In the genomic region with DNA sequence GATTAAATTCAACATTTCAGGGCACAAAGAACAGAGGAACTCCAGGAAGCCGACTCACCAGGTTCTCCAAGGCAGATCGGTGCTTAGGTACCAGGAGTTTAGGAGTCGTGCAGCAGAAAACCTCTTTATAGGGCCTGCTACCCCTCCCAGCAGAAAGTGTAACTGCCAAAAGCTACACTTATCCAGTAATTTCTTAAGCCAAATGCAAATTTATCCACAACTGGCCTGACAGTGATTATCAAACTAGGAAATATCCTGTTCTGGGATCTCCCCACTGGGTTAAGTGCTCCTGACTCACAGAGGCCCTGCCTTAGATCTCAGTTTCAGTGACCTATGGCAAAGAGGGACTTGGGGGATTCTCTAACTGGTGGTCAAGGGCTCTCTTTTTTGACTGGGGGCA, we compare ENCODE assay signal across 25 cellular contexts. TPM values are rescaled to one million over a fixed set of nuclear protein-coding genes. Genes with fewer than 3 reads are reported as not detected.
A peak's percentile ranks its signal among the peaks of the same experiment; 100 is the strongest.
DNase-seq lines count a peak whose midpoint lies in the region; ATAC-seq, FAIRE-seq and TF ChIP-seq lines count a peak whose summit lies in the region.
"Had no signal": no experiment of that assay in that cellular context is flagged by ENCODE, and none has a peak within 500 bp of the region (broad histone marks: within the 10 kb centered on the region; RNA-seq: fewer than 3 reads in every experiment).

A gene with protein sequence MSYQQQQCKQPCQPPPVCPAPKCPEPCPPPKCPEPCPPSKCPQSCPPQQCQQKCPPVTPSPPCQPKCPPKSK (minus strand): TSS at position 101 of the 400 bp plus-strand sequence. CDS start 783 bp downstream, outside the sequence.

- DNase-seq in Daoy (ENCODE audit: low read depth) (peak; percentile 15), K562 (ENCODE audit: extremely low read depth in 1 of 4, low spot score in 3 of 4) (no peak), epithelial cell of esophagus (ENCODE audit: low read depth) (peak; percentile 31), esophagus squamous epithelium (lab: John Stamatoyannopoulos, UW) (no peak), endothelial cell (ENCODE audit: low spot score) (no peak)
- DNase-seq: 8988T; ACHN; AML-193; BE2C; Calu3; CD4-positive, alpha-beta memory T cell; COR-L47; DMS53; DMS79 treated with DMSO at 0.1 percent for 48 hours; H9 had no signal

- H3K27ac ChIP-seq in K562 (ENCODE audit: extremely low read depth, low read depth, low read length) (no peak within 1 kb of the TSS), esophagus squamous epithelium (no peak within 1 kb of the TSS)
- H3K27ac ChIP-seq: A549; BLaER1 treated with 17β-estradiol and CSF1 and Interleukin-3, amounts not matched to agents 10 nM and 100 nM had no signal

- H3K9me3 ChIP-seq in K562 (replicated peaks; ENCODE audit: control insufficient read depth, insufficient read depth, low read depth, low read length) (no peaks in the 10 kb centered on the region), esophagus squamous epithelium (no peaks in the 10 kb centered on the region)
- H3K9me3 ChIP-seq: A549, BE2C had no signal

- no peaks in the 10 kb centered on the region for H3K36me3 ChIP-seq in K562 (ENCODE audit: control insufficient read depth, insufficient read depth, low read length)
- H3K36me3 ChIP-seq in esophagus squamous epithelium: no peaks in the 10 kb centered on the region
- H3K36me3 ChIP-seq: BE2C; BLaER1 treated with 17β-estradiol and CSF1 and Interleukin-3, amounts not matched to agents 10 nM and 100 nM had no signal

- H3K27ac Mint-ChIP-seq in endothelial cell (ENCODE audit: unreplicated experiment): no peak within 1 kb of the TSS
- H3K27ac Mint-ChIP-seq: CD14-positive monocyte; CD4-positive, alpha-beta memory T cell had no signal

- no peak within 1 kb of the TSS for H3K4me3 Mint-ChIP-seq in endothelial cell (ENCODE audit: unreplicated experiment)
- H3K4me3 Mint-ChIP-seq: CD14-positive monocyte; CD4-positive, alpha-beta memory T cell; H9 had no signal

- H3K9me3 Mint-ChIP-seq in endothelial cell (ENCODE audit: unreplicated experiment): no peaks in the 10 kb centered on the region

- peak; percentile 33; the same call in 1 of the 3 replicates for ATAC-seq in K562
- no peak for ATAC-seq in HG03280 (IDR thresholded peaks at IDR 0.05; ENCODE audit: unreplicated experiment)
- ATAC-seq in GM18870 (IDR thresholded peaks at IDR 0.05; ENCODE audit: unreplicated experiment): no peak
- ATAC-seq in GM19463 (IDR thresholded peaks at IDR 0.05; ENCODE audit: unreplicated experiment): no peak
- ATAC-seq: A549, HCT116 had no signal

- TF ChIP-seq CTCF in K562 (IDR thresholded peaks at IDR 0.05 in 2 of 3, conservative IDR thresholded peaks at IDR 0.05 in 1 of 3; ENCODE audit: insufficient read depth in 2 of 3, low read depth in 1 of 3, low read length in 3 of 3): no peak
- TF ChIP-seq CTCF in epithelial cell of esophagus (IDR thresholded peaks at IDR 0.05; ENCODE audit: insufficient read depth, low read depth, low read length, missing control alignments): no peak
- TF ChIP-seq CTCF in esophagus squamous epithelium (IDR thresholded peaks at IDR 0.05): no peak
- no peak for TF ChIP-seq CTCF in endothelial cell (IDR thresholded peaks at IDR 0.05; ENCODE audit: unreplicated experiment)

- 37% methylated on average over 3 of the region's 3 CpGs for WGBS in K562 (ENCODE audit: insufficient coverage, low coverage, missing lambda C conversion rate)
- WGBS in esophagus squamous epithelium, 2 donors: 71 to 78% methylated on average over 3 of the region's 3 CpGs

- H2AFZ ChIP-seq in K562 (ENCODE audit: low read depth, low read length): peak within 1 kb of the TSS; percentile 46; the same call in 1 of the 2 replicates

- CTCF ChIA-PET in K562 (lab: Yijun Ruan, JAX; ENCODE audit: low intra/inter-chr PET ratio): no interaction called here

- H3K27me3 Mint-ChIP-seq in endothelial cell (ENCODE audit: unreplicated experiment): peaks cover 3% of the 10 kb centered on the region

- POLR2A ChIA-PET in K562 (lab: Yijun Ruan, JAX): no interaction called here

- H3K27me3 ChIP-seq in K562 (ENCODE audit: control insufficient read depth in 2 of 2, insufficient read depth in 2 of 2, low read length in 2 of 2): no peaks in the 10 kb centered on the region
- no peaks in the 10 kb centered on the region for H3K27me3 ChIP-seq in esophagus squamous epithelium
- H3K27me3 ChIP-seq: BE2C; BLaER1 treated with 17β-estradiol and CSF1 and Interleukin-3, amounts not matched to agents 10 nM and 100 nM had no signal

- no TSS peak for BruUV-seq in K562 (replicated peaks; lab: Mats Ljungman, UMichigan)

- H3K9ac ChIP-seq in K562 (ENCODE audit: insufficient read depth in 1 of 2, low read depth in 2 of 2, low read length in 2 of 2): no peak within 1 kb of the TSS
- H3K9ac ChIP-seq: BLaER1 treated with 17β-estradiol and CSF1 and Interleukin-3, amounts not matched to agents 10 nM and 100 nM had no signal

- intact Hi-C loops in K562 (cut with micrococcal nuclease) (no loop called here), esophagus squamous epithelium (cut with DNase I) (no loop called here)

- H3K4me3 ChIP-seq in K562 (no peak within 1 kb of the TSS), epithelial cell of esophagus (ENCODE audit: low read length) (no peak within 1 kb of the TSS), esophagus squamous epithelium (no peak within 1 kb of the TSS)
- H3K4me3 ChIP-seq: A549; BLaER1 treated with 17β-estradiol and CSF1 and Interleukin-3, amounts not matched to agents 10 nM and 100 nM had no signal

- H4K20me1 ChIP-seq in K562 (replicated peaks; ENCODE audit: control insufficient read depth, insufficient read depth, low read length): no peaks in the 10 kb centered on the region
- H4K20me1 ChIP-seq: BLaER1 treated with 17β-estradiol and CSF1 and Interleukin-3, amounts not matched to agents 10 nM and 100 nM had no signal

- TF ChIP-seq EP300 in K562 (IDR thresholded peaks at IDR 0.05; ENCODE audit: low read length): no peak

- no peak for TF ChIP-seq RAD21 in K562 (CRISPR knock-in tag; conservative IDR thresholded peaks at IDR 0.05 in 1 of 2, IDR thresholded peaks at IDR 0.05 in 1 of 2)

- peaks cover 10% of the 10 kb centered on the region for H3K4me1 Mint-ChIP-seq in endothelial cell (ENCODE audit: unreplicated experiment)
- H3K4me1 Mint-ChIP-seq: CD14-positive monocyte; CD4-positive, alpha-beta memory T cell had no signal

- H3K4me2 ChIP-seq in K562 (ENCODE audit: insufficient read depth, low read length): no peak within 1 kb of the TSS
- H3K4me2 ChIP-seq: A549 had no signal

- H3K9me1 ChIP-seq in K562 (ENCODE audit: control insufficient read depth, insufficient read depth, low read length): no peaks in the 10 kb centered on the region

- FAIRE-seq in K562 (lab: Jason Lieb, UNC): no peak
- FAIRE-seq: A549, G401.6, GM12892 had no signal

- no peaks in the 10 kb centered on the region for H3K36me3 Mint-ChIP-seq in endothelial cell (ENCODE audit: low read depth, unreplicated experiment)
- H3K36me3 Mint-ChIP-seq: CD14-positive monocyte; CD4-positive, alpha-beta memory T cell had no signal

- TF ChIP-seq POLR2A in K562 (conservative IDR thresholded peaks at IDR 0.05) (no peak), esophagus squamous epithelium (IDR thresholded peaks at IDR 0.05) (no peak)

- in situ Hi-C loops in K562 (cut with MboI): no loop called here

- no peaks in the 10 kb centered on the region for H3K79me2 ChIP-seq in K562 (ENCODE audit: control insufficient read depth, insufficient read depth, low read length)

- peaks cover 0 to 10% of the 10 kb centered on the region in 2 experiments; a peak in 2 of 5 replicates for H3K4me1 ChIP-seq in K562 (replicated peaks in 1 of 2; ENCODE audit: control insufficient read depth in 2 of 2, insufficient read depth in 2 of 2, low read length in 2 of 2)
- no peaks in the 10 kb centered on the region for H3K4me1 ChIP-seq in esophagus squamous epithelium
- H3K4me1 ChIP-seq: A549, BE2C had no signal

TF ChIP-seq in K562, 482 proteins besides CTCF, POLR2A, EP300 and RAD21 (continues in another document):
- no peak for TF ChIP-seq ZNF699 (CRISPR knock-in tag; IDR thresholded peaks at IDR 0.05; ENCODE audit: insufficient replicate concordance)
- no peak for TF ChIP-seq NONO (IDR thresholded peaks at IDR 0.05; ENCODE audit: low read depth in 2 of 2, low read length in 1 of 2)
- TF ChIP-seq, protein P1, sequence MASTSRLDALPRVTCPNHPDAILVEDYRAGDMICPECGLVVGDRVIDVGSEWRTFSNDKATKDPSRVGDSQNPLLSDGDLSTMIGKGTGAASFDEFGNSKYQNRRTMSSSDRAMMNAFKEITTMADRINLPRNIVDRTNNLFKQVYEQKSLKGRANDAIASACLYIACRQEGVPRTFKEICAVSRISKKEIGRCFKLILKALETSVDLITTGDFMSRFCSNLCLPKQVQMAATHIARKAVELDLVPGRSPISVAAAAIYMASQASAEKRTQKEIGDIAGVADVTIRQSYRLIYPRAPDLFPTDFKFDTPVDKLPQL (IDR thresholded peaks at IDR 0.05; ENCODE audit: extremely low read depth, insufficient read length): no peak

RNA-seq across cellular contexts. Expression of the gene that starts here (rescaled TPM):
- not detected in 2 replicates for total RNA-seq in Daoy (2014; rRNA removed; shearing (Covaris generic))
- not detected in 2 replicates for total RNA-seq in K562 (2011; cell fraction: chromatin; rRNA removed; ENCODE audit: low replicate concordance)
- not detected in 2 replicates for total RNA-seq in K562 (2011; cell fraction: nucleolus; rRNA removed)
- total RNA-seq in K562 (2011; cell fraction: nucleoplasm; rRNA removed): not detected in 2 replicates
- 0.33 TPM in 1 of 2 replicates, not detected in the other for total RNA-seq in K562 (2014; rRNA removed)
- 0.22 and 0.41 TPM in 2 replicates for total RNA-seq in K562 (2014; rRNA removed; fragmentation: Illumina TruSeq; extraction: Trizol)
- not detected in 2 replicates for total RNA-seq in K562 (2015; rRNA removed; fragmentation: Illumina TruSeq; extraction: Trizol)
- 0.76 TPM in 1 of 2 replicates, not detected in the other for total RNA-seq in K562 (2021)
- polyA plus RNA-seq in K562 (2011; rRNA removed): not detected in 2 replicates
- not detected in 2 replicates for polyA plus RNA-seq in K562 (2011; cell fraction: cytosol; rRNA removed)
- not detected in 2 replicates for polyA plus RNA-seq in K562 (2011; cell fraction: nucleus; rRNA removed)
- 0.26 and 0.33 TPM in 2 replicates for polyA plus RNA-seq in K562 (2012)
- 0.29 and 0.39 TPM in 2 replicates for polyA plus RNA-seq in K562 (2014; fragmentation: Illumina TruSeq; extraction: Trizol)
- 1 to 10 TPM; 1.9 to 2.0 TPM for polyA plus RNA-seq in K562 (2014; fragmentation: Nextera tagmentation; extraction: Ambion mirVana)
- polyA plus RNA-seq in K562 (2014; rRNA removed): 0.35 and 0.41 TPM in 2 replicates
- not detected in 2 replicates for polyA minus RNA-seq in K562 (2011; rRNA and poly(A)+ RNA removed)
- polyA minus RNA-seq in K562 (2011; cell fraction: cytosol; rRNA and poly(A)+ RNA removed): not detected in 2 replicates
- not detected in 2 replicates for polyA minus RNA-seq in K562 (2011; cell fraction: nucleus; rRNA and poly(A)+ RNA removed)
- total RNA-seq in esophagus squamous epithelium: 1,000 to 10,000 TPM in 1 of 4 donors, 100 to 1,000 TPM in 1, 10 to 100 TPM in 1, under 1 TPM in 1; 0.76 to 1,391 (median 149) TPM
- total RNA-seq in endothelial cell (ENCODE audit: unreplicated experiment): not detected
- total RNA-seq: Calu3; CD4-positive, alpha-beta memory T cell; H4; H9 had no signal
- polyA plus RNA-seq: A549; CD14-positive monocyte; CD4-positive, alpha-beta memory T cell had no signal

Comparison
In these comparisons a context has a peak if more than half of its experiments do, and no peak if none do; other contexts are left out.
1. Peak in DNase-seq in Daoy; RNA of the gene not detected or under 1 TPM.